14 cellular contexts compared by ENCODE assay signal in genomic region chr5:66647146-66647856, GRCh38.
"Had no signal": no experiment of that assay in that cellular context is flagged by ENCODE, and none has a peak within 500 bp of the region (broad histone marks: within the 10 kb centered on the region; RNA-seq: fewer than 3 reads in every experiment).

No MANE protein-coding gene starts in this region.

- DNase-seq: activated CD4-positive, alpha-beta T cell treated with anti-CD3 and anti-CD28 coated beads, Interleukin-2, amount 10 ng/mL, durations not matched to agents 7 days and 5 days; activated CD4-positive, CD25-positive, alpha-beta regulatory T cell; activated CD8-positive, alpha-beta memory T cell treated with anti-CD3 and anti-CD28 coated beads for 24 hours; activated naive CD4-positive, alpha-beta T cell treated with anti-CD3 and anti-CD28 coated beads, Interleukin-2, amount 10 ng/mL, durations not matched to agents 7 days and 5 days; amniotic stem cell; endodermal cell; erythroblast; immature natural killer cell; left cardiac atrium; ovary; stimulated activated CD4-positive, alpha-beta T cell treated with anti-CD3 and anti-CD28 coated beads, Interleukin-4, amount 100 ng/mL, for 4 hours; thyroid gland; uterus had no signal

- H3K9me3 ChIP-seq: ovary, thyroid gland, uterus had no signal

- H3K27me3 ChIP-seq: ovary, thyroid gland, uterus had no signal

- H3K4me1 ChIP-seq: thyroid gland had no signal

- H3K36me3 ChIP-seq: ovary, thyroid gland, uterus had no signal

- H3K27ac ChIP-seq: skin epidermis, thyroid gland, uterus had no signal

- H3K4me3 ChIP-seq: ovary, skin epidermis, thyroid gland, uterus had no signal
